Comparison of ENCODE assay signal across 16 cellular contexts in genomic region chr9:136112541-136112940, GRCh38. TPM values are rescaled to one million over a fixed set of nuclear protein-coding genes. Genes with fewer than 3 reads are reported as not detected.
A peak's percentile ranks its signal among the peaks of the same experiment; 100 is the strongest.
DNase-seq lines count a peak whose midpoint lies in the region; ATAC-seq and TF ChIP-seq lines count a peak whose summit lies in the region.
"Had no signal": no experiment of that assay in that cellular context is flagged by ENCODE, and none has a peak within 500 bp of the region (broad histone marks: within the 10 kb centered on the region; RNA-seq: fewer than 3 reads in every experiment).

No MANE protein-coding gene starts in this region.

- H3K4me1 Mint-ChIP-seq in activated T-cell treated with anti-CD3 and anti-CD28 coated beads, Interleukin-2, amount 50 U/mL, for 24 hours (ENCODE audit: low read depth) = peaks cover 78% of the 10 kb centered on the region
- H3K4me1 Mint-ChIP-seq in natural killer cell = peaks cover 13 to 55% of the 10 kb centered on the region in 2 donors

- DNase-seq in activated T-cell treated with anti-CD3 and anti-CD28 coated beads, Interleukin-2, amount 50 U/mL, for 24 hours = no peak
- DNase-seq in activated T-cell treated with anti-CD3 and anti-CD28 coated beads for 4 hours = no peak
- DNase-seq in activated naive CD4-positive, alpha-beta T cell treated with anti-CD3 and anti-CD28 coated beads, Interleukin-2, amount 50 U/mL, for 72 hours (ENCODE audit: low spot score in 2 of 2) = no peak
- DNase-seq in natural killer cell = no peak
- no peak for DNase-seq in GOT3 (lab: John Stamatoyannopoulos, UW)
- DNase-seq: activated CD8-positive, alpha-beta memory T cell treated with anti-CD3 and anti-CD28 coated beads, Interleukin-2, amount 50 U/mL, for 4 hours; amygdala; heart right ventricle; immature natural killer cell; NCI-H2029; NCI-H510A treated with DMSO at 0.1 percent for 48 hours had no signal

- no peak overlapping the region for H3K4me3 Mint-ChIP-seq in activated T-cell treated with anti-CD3 and anti-CD28 coated beads, Interleukin-2, amount 50 U/mL, for 24 hours
- H3K4me3 Mint-ChIP-seq in natural killer cell = no peak overlapping the region

- TF ChIP-seq CTCF in natural killer cell (IDR thresholded peaks at IDR 0.05) = no peak

- in situ Hi-C loops in GM18951 (cut with MboI; ENCODE audit: low sequenced_read_pairs, unreplicated experiment) = loop anchor here (10.0 kb wide), 1 partner anchor 148 kb away; the partner anchor contains the start of gene UBAC1

- H3K27me3 Mint-ChIP-seq in activated T-cell treated with anti-CD3 and anti-CD28 coated beads, Interleukin-2, amount 50 U/mL, for 24 hours = no peaks in the 10 kb centered on the region
- no peaks in the 10 kb centered on the region for H3K27me3 Mint-ChIP-seq in natural killer cell (ENCODE audit: low read depth in 2 of 2)

- peaks cover 33% of the 10 kb centered on the region for H3K36me3 Mint-ChIP-seq in activated T-cell treated with anti-CD3 and anti-CD28 coated beads, Interleukin-2, amount 50 U/mL, for 24 hours (ENCODE audit: low read depth)
- H3K36me3 Mint-ChIP-seq in activated naive CD4-positive, alpha-beta T cell treated with anti-CD3 and anti-CD28 coated beads, Interleukin-2, amount 50 U/mL, for 72 hours = peaks cover 0 to 10% of the 10 kb centered on the region in 2 donors
- no peaks in the 10 kb centered on the region for H3K36me3 Mint-ChIP-seq in natural killer cell
- H3K36me3 Mint-ChIP-seq: immature natural killer cell had no signal

- H3K9me3 Mint-ChIP-seq in activated T-cell treated with anti-CD3 and anti-CD28 coated beads, Interleukin-2, amount 50 U/mL, for 24 hours = no peaks in the 10 kb centered on the region
- no peaks in the 10 kb centered on the region for H3K9me3 Mint-ChIP-seq in activated naive CD4-positive, alpha-beta T cell treated with anti-CD3 and anti-CD28 coated beads, Interleukin-2, amount 50 U/mL, for 72 hours
- no peaks in the 10 kb centered on the region for H3K9me3 Mint-ChIP-seq in natural killer cell
- H3K9me3 Mint-ChIP-seq: immature natural killer cell had no signal

- intact Hi-C loops in natural killer cell (cut with micrococcal nuclease) = no loop called here

- TF ChIP-seq POLR2A in GM18951 (IDR thresholded peaks at IDR 0.05; ENCODE audit: extremely low read depth, insufficient read depth, insufficient read length) = peak; percentile 2
- no peak for TF ChIP-seq POLR2A in GM18505 (IDR thresholded peaks at IDR 0.05; ENCODE audit: borderline replicate concordance, extremely low read depth, insufficient read depth, insufficient read length)

- ATAC-seq in activated naive CD4-positive, alpha-beta T cell treated with anti-CD3 and anti-CD28 coated beads, Interleukin-2, amount 50 U/mL, for 72 hours = no peak
- ATAC-seq in natural killer cell (no peak), GM18505 (IDR thresholded peaks at IDR 0.05; ENCODE audit: unreplicated experiment) (no peak), HG02763 (IDR thresholded peaks at IDR 0.05; ENCODE audit: unreplicated experiment) (no peak)
- ATAC-seq: HCT116, heart right ventricle, Right ventricle myocardium inferior had no signal

- H3K27ac Mint-ChIP-seq in activated T-cell treated with anti-CD3 and anti-CD28 coated beads, Interleukin-2, amount 50 U/mL, for 24 hours = peak overlapping the region; percentile 96
- H3K27ac Mint-ChIP-seq in activated naive CD4-positive, alpha-beta T cell treated with anti-CD3 and anti-CD28 coated beads, Interleukin-2, amount 50 U/mL, for 72 hours = peak overlapping the region; percentile 97 to 98
- peak overlapping the region; percentile 50 to 62 for H3K27ac Mint-ChIP-seq in natural killer cell

RNA-seq across cellular contexts. Expression of gene TMEM250, which starts 6.1 kb away (rescaled TPM):
- total RNA-seq in activated naive CD4-positive, alpha-beta T cell treated with anti-CD3 and anti-CD28 coated beads, Interleukin-2, amount 50 U/mL, for 72 hours = 10 to 100 TPM; 13.3 to 26.2 TPM
- 10 to 100 TPM; 19.5 to 34.3 (median 33.6) TPM for total RNA-seq in natural killer cell

RNA-seq across cellular contexts. Expression of gene NACC2, which starts 17.5 kb away (rescaled TPM):
- 10 to 100 TPM in 1 of 2 donors, 1 to 10 TPM in 1; 4.5 to 10.0 TPM for total RNA-seq in activated naive CD4-positive, alpha-beta T cell treated with anti-CD3 and anti-CD28 coated beads, Interleukin-2, amount 50 U/mL, for 72 hours
- total RNA-seq in natural killer cell = 10 to 100 TPM; 14.5 to 21.6 (median 21.2) TPM
